ENCODE assay signal across 1 cellular context in the genomic region with DNA sequence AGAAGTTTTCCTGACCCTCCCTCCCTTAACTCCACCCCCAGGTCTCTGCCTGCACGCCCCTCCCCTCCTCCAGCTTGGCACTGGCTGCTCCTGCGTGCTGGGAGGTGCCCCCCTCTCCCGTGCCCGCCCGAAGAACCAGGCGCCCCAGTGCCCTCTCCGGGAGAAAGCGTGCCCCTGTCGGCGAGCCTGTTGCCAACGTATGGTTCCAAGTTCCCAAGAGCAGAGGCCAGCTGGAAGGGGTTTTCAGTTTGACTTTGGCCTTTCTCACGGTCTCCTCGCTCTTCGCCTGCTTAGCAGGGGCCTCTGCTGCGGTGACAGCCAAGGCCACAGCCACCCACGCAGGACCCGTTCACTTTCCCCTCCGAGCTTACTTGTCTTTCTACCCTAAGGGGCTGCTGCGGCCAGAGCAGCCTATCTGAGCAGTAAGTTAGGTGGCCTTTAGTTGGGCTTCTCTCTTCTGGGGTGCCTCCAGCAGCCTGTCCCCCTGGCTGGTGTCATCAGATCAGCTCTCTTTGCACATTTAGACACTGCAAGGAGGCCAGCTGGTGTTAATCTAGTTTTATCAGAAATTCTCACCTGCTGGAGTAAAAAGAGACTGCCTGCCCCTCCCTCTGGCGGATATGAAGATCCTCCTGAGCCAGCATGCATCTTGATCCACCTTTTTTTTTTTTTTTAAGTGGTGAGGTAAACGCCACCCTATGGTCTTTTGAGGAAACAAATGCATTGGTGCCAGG.
TF ChIP-seq lines count a peak whose summit lies in the region.

No MANE protein-coding gene starts in this region.

TF ChIP-seq in GM23338, 12 proteins besides CTCF, POLR2A, EP300 and RAD21 (continued from another document):
- TF ChIP-seq, protein P1, sequence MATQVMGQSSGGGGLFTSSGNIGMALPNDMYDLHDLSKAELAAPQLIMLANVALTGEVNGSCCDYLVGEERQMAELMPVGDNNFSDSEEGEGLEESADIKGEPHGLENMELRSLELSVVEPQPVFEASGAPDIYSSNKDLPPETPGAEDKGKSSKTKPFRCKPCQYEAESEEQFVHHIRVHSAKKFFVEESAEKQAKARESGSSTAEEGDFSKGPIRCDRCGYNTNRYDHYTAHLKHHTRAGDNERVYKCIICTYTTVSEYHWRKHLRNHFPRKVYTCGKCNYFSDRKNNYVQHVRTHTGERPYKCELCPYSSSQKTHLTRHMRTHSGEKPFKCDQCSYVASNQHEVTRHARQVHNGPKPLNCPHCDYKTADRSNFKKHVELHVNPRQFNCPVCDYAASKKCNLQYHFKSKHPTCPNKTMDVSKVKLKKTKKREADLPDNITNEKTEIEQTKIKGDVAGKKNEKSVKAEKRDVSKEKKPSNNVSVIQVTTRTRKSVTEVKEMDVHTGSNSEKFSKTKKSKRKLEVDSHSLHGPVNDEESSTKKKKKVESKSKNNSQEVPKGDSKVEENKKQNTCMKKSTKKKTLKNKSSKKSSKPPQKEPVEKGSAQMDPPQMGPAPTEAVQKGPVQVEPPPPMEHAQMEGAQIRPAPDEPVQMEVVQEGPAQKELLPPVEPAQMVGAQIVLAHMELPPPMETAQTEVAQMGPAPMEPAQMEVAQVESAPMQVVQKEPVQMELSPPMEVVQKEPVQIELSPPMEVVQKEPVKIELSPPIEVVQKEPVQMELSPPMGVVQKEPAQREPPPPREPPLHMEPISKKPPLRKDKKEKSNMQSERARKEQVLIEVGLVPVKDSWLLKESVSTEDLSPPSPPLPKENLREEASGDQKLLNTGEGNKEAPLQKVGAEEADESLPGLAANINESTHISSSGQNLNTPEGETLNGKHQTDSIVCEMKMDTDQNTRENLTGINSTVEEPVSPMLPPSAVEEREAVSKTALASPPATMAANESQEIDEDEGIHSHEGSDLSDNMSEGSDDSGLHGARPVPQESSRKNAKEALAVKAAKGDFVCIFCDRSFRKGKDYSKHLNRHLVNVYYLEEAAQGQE (IDR thresholded peaks at IDR 0.05; ENCODE audit: unreplicated experiment), result no peak
- TF ChIP-seq EZH2phosphoT487 (IDR thresholded peaks at IDR 0.05; ENCODE audit: unreplicated experiment), result no peak
- no peak for TF ChIP-seq EZH2 (IDR thresholded peaks at IDR 0.05; ENCODE audit: low read depth, unreplicated experiment)
- TF ChIP-seq, protein P2, sequence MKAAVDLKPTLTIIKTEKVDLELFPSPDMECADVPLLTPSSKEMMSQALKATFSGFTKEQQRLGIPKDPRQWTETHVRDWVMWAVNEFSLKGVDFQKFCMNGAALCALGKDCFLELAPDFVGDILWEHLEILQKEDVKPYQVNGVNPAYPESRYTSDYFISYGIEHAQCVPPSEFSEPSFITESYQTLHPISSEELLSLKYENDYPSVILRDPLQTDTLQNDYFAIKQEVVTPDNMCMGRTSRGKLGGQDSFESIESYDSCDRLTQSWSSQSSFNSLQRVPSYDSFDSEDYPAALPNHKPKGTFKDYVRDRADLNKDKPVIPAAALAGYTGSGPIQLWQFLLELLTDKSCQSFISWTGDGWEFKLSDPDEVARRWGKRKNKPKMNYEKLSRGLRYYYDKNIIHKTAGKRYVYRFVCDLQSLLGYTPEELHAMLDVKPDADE (IDR thresholded peaks at IDR 0.05), result no peak
